ENCODE assay signal across 15 cellular contexts in the genomic region with DNA sequence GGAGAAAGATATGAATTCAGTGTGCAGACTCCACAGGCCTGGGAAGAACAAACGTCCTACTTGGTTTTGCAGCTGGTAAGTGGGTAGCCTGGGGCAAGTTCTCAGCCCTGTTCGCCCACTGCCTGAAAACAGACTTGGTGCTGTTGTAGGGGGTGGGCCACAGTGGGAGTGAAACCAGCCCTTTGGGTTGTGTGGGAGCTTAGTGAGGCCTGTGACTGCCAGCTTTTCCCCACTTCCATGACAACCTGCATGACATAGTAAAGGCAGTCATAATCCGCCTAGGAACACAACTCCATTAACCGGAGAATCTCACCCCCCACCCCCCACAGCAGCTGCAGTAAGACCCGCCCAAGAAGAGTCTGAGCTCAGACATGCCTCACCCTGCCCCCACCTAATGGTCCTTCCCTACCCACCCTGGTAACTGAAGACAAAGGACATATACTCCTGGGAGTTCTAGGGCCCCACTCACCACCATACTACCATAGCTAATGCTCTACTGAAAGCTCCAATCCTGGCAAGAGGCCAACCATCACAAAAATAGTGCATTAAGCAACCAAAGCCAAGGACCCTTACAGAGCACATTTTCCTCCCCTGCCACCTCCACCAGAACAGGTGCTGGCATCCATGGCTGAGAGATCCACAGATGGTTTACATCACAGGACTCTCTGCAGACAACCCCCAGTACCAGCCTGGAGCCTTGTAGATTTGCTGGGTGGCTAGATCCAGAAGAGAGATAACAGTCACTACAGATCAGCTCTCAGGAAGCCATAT. TPM values are rescaled to one million over a fixed set of nuclear protein-coding genes. Genes with fewer than 3 reads are reported as not detected.
A peak's percentile ranks its signal among the peaks of the same experiment; 100 is the strongest.
DNase-seq lines count a peak whose midpoint lies in the region; ATAC-seq lines count a peak whose summit lies in the region.
"Had no signal": no experiment of that assay in that cellular context is flagged by ENCODE, and none has a peak within 500 bp of the region (broad histone marks: within the 10 kb centered on the region; RNA-seq: fewer than 3 reads in every experiment).

No MANE protein-coding gene starts in this region.

- no peak for ATAC-seq in naive thymus-derived CD4-positive, alpha-beta T cell

- peak; percentile 46 for DNase-seq in Jurkat, Clone E6-1 (ENCODE audit: low read depth, low spot score)
- DNase-seq in NCI-H187 treated with DMSO at 0.1 percent for 48 hours (lab: John Stamatoyannopoulos, UW) (peak; percentile 27), NCI-H82 treated with DMSO at 0.1 percent for 48 hours (lab: John Stamatoyannopoulos, UW; ENCODE audit: unreplicated experiment) (peak; percentile 74), DMS153 (lab: John Stamatoyannopoulos, UW) (no peak)
- DNase-seq in naive thymus-derived CD4-positive, alpha-beta T cell: no peak
- DNase-seq in activated T-helper 1 cell treated with anti-CD3 and anti-CD28 coated beads, Interleukin-12 subunit alpha, Interleukin-12 subunit beta, Interleukin-2, Interleukin-4 antibody, amounts not matched to agents 30 ng/mL and 10 ng/mL and 1 ng/mL, durations not matched to agents 14 hours and 24 hours and 36 hours (ENCODE audit: low spot score): no peak
- no peak for DNase-seq in activated T-cell treated with anti-CD3 and anti-CD28 coated beads, Interleukin-2, amount 50 U/mL, for 48 hours
- DNase-seq: H7, Kasumi-1, NCI-H1694, NCI-H774, Peyer's patch, SHP77, T-helper 2 cell had no signal

- peaks cover 0 to 44% of the 10 kb centered on the region in 2 donors for H3K4me1 ChIP-seq in naive thymus-derived CD4-positive, alpha-beta T cell (ENCODE audit: control insufficient read depth in 2 of 2, insufficient read depth in 2 of 2, low read length in 2 of 2)
- H3K4me1 ChIP-seq: BLaER1 treated with 17β-estradiol and CSF1 and Interleukin-3, amounts not matched to agents 10 nM and 100 nM; Peyer's patch had no signal

- POLR2A ChIA-PET in naive thymus-derived CD4-positive, alpha-beta T cell (lab: Charles Lee): no interaction called here

- H3K4me1 Mint-ChIP-seq in naive thymus-derived CD4-positive, alpha-beta T cell: peaks cover 18 to 93% (median 66%) of the 10 kb centered on the region in 7 donors
- H3K4me1 Mint-ChIP-seq in activated T-helper 1 cell treated with anti-CD3 and anti-CD28 coated beads, Interleukin-12 subunit alpha, Interleukin-12 subunit beta, Interleukin-2, Interleukin-4 antibody, amounts not matched to agents 30 ng/mL and 10 ng/mL and 1 ng/mL, durations not matched to agents 14 hours and 24 hours and 36 hours (ENCODE audit: low read depth): peaks cover 55% of the 10 kb centered on the region

- no peaks in the 10 kb centered on the region for H3K9me3 ChIP-seq in naive thymus-derived CD4-positive, alpha-beta T cell (ENCODE audit: control insufficient read depth in 2 of 3, low read length in 3 of 3)
- H3K9me3 ChIP-seq: Peyer's patch had no signal

- H3K27ac Mint-ChIP-seq in naive thymus-derived CD4-positive, alpha-beta T cell: peak overlapping the region in 7 of 9 donors; percentile 34 to 91 (median 73)
- H3K27ac Mint-ChIP-seq in activated T-helper 1 cell treated with anti-CD3 and anti-CD28 coated beads, Interleukin-12 subunit alpha, Interleukin-12 subunit beta, Interleukin-2, Interleukin-4 antibody, amounts not matched to agents 30 ng/mL and 10 ng/mL and 1 ng/mL, durations not matched to agents 14 hours and 24 hours and 36 hours: no peak overlapping the region

- H3K9me3 Mint-ChIP-seq in naive thymus-derived CD4-positive, alpha-beta T cell: peaks cover 3 to 34% (median 19%) of the 10 kb centered on the region in 11 donors
- H3K9me3 Mint-ChIP-seq in activated T-helper 1 cell treated with anti-CD3 and anti-CD28 coated beads, Interleukin-12 subunit alpha, Interleukin-12 subunit beta, Interleukin-2, Interleukin-4 antibody, amounts not matched to agents 30 ng/mL and 10 ng/mL and 1 ng/mL, durations not matched to agents 14 hours and 24 hours and 36 hours: peaks cover 25% of the 10 kb centered on the region

- H3K27me3 ChIP-seq in naive thymus-derived CD4-positive, alpha-beta T cell (ENCODE audit: control insufficient read depth in 2 of 2, insufficient read depth in 2 of 2, low read length in 2 of 2): no peaks in the 10 kb centered on the region
- H3K27me3 ChIP-seq: BLaER1 treated with 17β-estradiol and CSF1 and Interleukin-3, amounts not matched to agents 10 nM and 100 nM; Peyer's patch had no signal

- no peak overlapping the region for H3K4me3 ChIP-seq in Jurkat, Clone E6-1 (ENCODE audit: low read length)
- no peak overlapping the region for H3K4me3 ChIP-seq in naive thymus-derived CD4-positive, alpha-beta T cell (ENCODE audit: low read length)
- H3K4me3 ChIP-seq: BLaER1 treated with 17β-estradiol and CSF1 and Interleukin-3, amounts not matched to agents 10 nM and 100 nM; Peyer's patch had no signal

- CTCF ChIA-PET in naive thymus-derived CD4-positive, alpha-beta T cell (lab: Charles Lee): interaction anchor here (0.6 kb wide), 1 partner anchor 38 kb away, joined by 3 read pairs; no protein-coding TSS in a partner anchor

- no peaks in the 10 kb centered on the region for H3K27me3 Mint-ChIP-seq in naive thymus-derived CD4-positive, alpha-beta T cell
- H3K27me3 Mint-ChIP-seq in activated T-helper 1 cell treated with anti-CD3 and anti-CD28 coated beads, Interleukin-12 subunit alpha, Interleukin-12 subunit beta, Interleukin-2, Interleukin-4 antibody, amounts not matched to agents 30 ng/mL and 10 ng/mL and 1 ng/mL, durations not matched to agents 14 hours and 24 hours and 36 hours (ENCODE audit: insufficient read depth): peaks cover under 1% of the 10 kb centered on the region

- H3K36me3 ChIP-seq in naive thymus-derived CD4-positive, alpha-beta T cell (ENCODE audit: control insufficient read depth in 2 of 3, insufficient read depth in 3 of 3, low read length in 3 of 3): no peaks in the 10 kb centered on the region
- H3K36me3 ChIP-seq: BLaER1 treated with 17β-estradiol and CSF1 and Interleukin-3, amounts not matched to agents 10 nM and 100 nM; Peyer's patch had no signal

- intact Hi-C loops in naive thymus-derived CD4-positive, alpha-beta T cell (cut with micrococcal nuclease): loop anchor here in 1 of 2 donors (10.0 kb wide), 2 partner anchors 338 to 398 kb away; a partner anchor contains a TSS
- intact Hi-C loops in activated T-helper 1 cell treated with anti-CD3 and anti-CD28 coated beads, Interleukin-12 subunit alpha, Interleukin-12 subunit beta, Interleukin-2, Interleukin-4 antibody, amounts not matched to agents 30 ng/mL and 10 ng/mL and 1 ng/mL, durations not matched to agents 14 hours and 24 hours and 36 hours (cut with micrococcal nuclease): loop anchor here (5.0 to 10.0 kb wide), 3 partner anchors 214 to 538 kb away; a partner anchor contains a TSS

- H3K36me3 Mint-ChIP-seq in naive thymus-derived CD4-positive, alpha-beta T cell: peaks cover 4 to 56% (median 14%) of the 10 kb centered on the region in 5 donors
- H3K36me3 Mint-ChIP-seq in activated T-helper 1 cell treated with anti-CD3 and anti-CD28 coated beads, Interleukin-12 subunit alpha, Interleukin-12 subunit beta, Interleukin-2, Interleukin-4 antibody, amounts not matched to agents 30 ng/mL and 10 ng/mL and 1 ng/mL, durations not matched to agents 14 hours and 24 hours and 36 hours (ENCODE audit: low read depth): peaks cover 22% of the 10 kb centered on the region

- H3K27ac ChIP-seq in naive thymus-derived CD4-positive, alpha-beta T cell (ENCODE audit: low read depth, low read length): no peak overlapping the region
- H3K27ac ChIP-seq: BLaER1 treated with 17β-estradiol and CSF1 and Interleukin-3, amounts not matched to agents 10 nM and 100 nM; Peyer's patch had no signal

- peak overlapping the region in 2 of 10 donors; percentile 17 to 80 for H3K4me3 Mint-ChIP-seq in naive thymus-derived CD4-positive, alpha-beta T cell
- no peak overlapping the region for H3K4me3 Mint-ChIP-seq in activated T-helper 1 cell treated with anti-CD3 and anti-CD28 coated beads, Interleukin-12 subunit alpha, Interleukin-12 subunit beta, Interleukin-2, Interleukin-4 antibody, amounts not matched to agents 30 ng/mL and 10 ng/mL and 1 ng/mL, durations not matched to agents 14 hours and 24 hours and 36 hours

RNA-seq across cellular contexts. Expression of a gene that starts 39.8 kb away (rescaled TPM):
- polyA plus RNA-seq in Jurkat, Clone E6-1 (2012; ENCODE audit: insufficient read depth, insufficient read length): not detected
- total RNA-seq in naive thymus-derived CD4-positive, alpha-beta T cell: not detected
- not detected for polyA plus RNA-seq in naive thymus-derived CD4-positive, alpha-beta T cell
- not detected in 2 replicates for total RNA-seq in activated T-helper 1 cell treated with anti-CD3 and anti-CD28 coated beads, Interleukin-12 subunit alpha, Interleukin-12 subunit beta, Interleukin-2, Interleukin-4 antibody, amounts not matched to agents 30 ng/mL and 10 ng/mL and 1 ng/mL, durations not matched to agents 14 hours and 24 hours and 36 hours
- total RNA-seq: Peyer's patch had no signal

Comparison
In these comparisons a context has a peak if more than half of its experiments do, and no peak if none do; other contexts are left out.
1. DNase-seq: peak in Jurkat, Clone E6-1 (single experiment), NCI-H187 treated with DMSO at 0.1 percent for 48 hours (single experiment) and NCI-H82 treated with DMSO at 0.1 percent for 48 hours (single experiment); none in naive thymus-derived CD4-positive, alpha-beta T cell (0 of 9), DMS153 (single experiment), activated T-helper 1 cell treated with anti-CD3 and anti-CD28 coated beads, Interleukin-12 subunit alpha, Interleukin-12 subunit beta, Interleukin-2, Interleukin-4 antibody, amounts not matched to agents 30 ng/mL and 10 ng/mL and 1 ng/mL, durations not matched to agents 14 hours and 24 hours and 36 hours (single experiment) and activated T-cell treated with anti-CD3 and anti-CD28 coated beads, Interleukin-2, amount 50 U/mL, for 48 hours (0 of 2).